Comparison of ENCODE assay signal across 9 cellular contexts in genomic region chr5:14204011-14204670, GRCh38.
DNase-seq lines count a peak whose midpoint lies in the region; ATAC-seq, FAIRE-seq and TF ChIP-seq lines count a peak whose summit lies in the region.
"Had no signal": no experiment of that assay in that cellular context is flagged by ENCODE, and none has a peak within 500 bp of the region (broad histone marks: within the 10 kb centered on the region; RNA-seq: fewer than 3 reads in every experiment).

No MANE protein-coding gene starts in this region.

- DNase-seq in astrocyte (ENCODE audit: low read depth), result no peak
- DNase-seq in HepG2 (ENCODE audit: low spot score), result no peak
- no peak for DNase-seq in spleen
- DNase-seq in GOT3 (lab: John Stamatoyannopoulos, UW), result no peak
- no peak for DNase-seq in stimulated activated CD4-positive, alpha-beta T cell treated with anti-CD3 and anti-CD28 coated beads, Interleukin-12 subunit alpha, Interleukin-12 subunit beta, amount 100 ng/mL, for 4 hours
- DNase-seq in frontal cortex (ENCODE audit: low spot score in 2 of 2), result no peak
- DNase-seq in mucosa of gallbladder (ENCODE audit: low spot score), result no peak
- DNase-seq: activated CD4-positive, alpha-beta T cell treated with anti-CD3 and anti-CD28 coated beads, Interleukin-2, amount 10 ng/mL, durations not matched to agents 24 days and 14 days had no signal

- CTCF ChIA-PET in HepG2 (lab: Yijun Ruan, JAX; ENCODE audit: low intra/inter-chr PET ratio, low total read pairs), result no interaction called here

- H3K4me2 ChIP-seq in Loucy (ENCODE audit: low read depth, low read length, poor library complexity, severe bottlenecking) (peak overlapping the region; percentile 53), astrocyte (ENCODE audit: low read length) (peak overlapping the region; percentile 73), HepG2 (ENCODE audit: low read depth, low read length) (peak overlapping the region; percentile 75; the same call in 1 of the 2 replicates)

- H3K9ac ChIP-seq in Loucy (ENCODE audit: low read depth, low read length, poor library complexity, severe bottlenecking), result peak overlapping the region; percentile 51
- peak overlapping the region; percentile 68 for H3K9ac ChIP-seq in astrocyte (ENCODE audit: low read length)
- no peak overlapping the region for H3K9ac ChIP-seq in HepG2 (ENCODE audit: insufficient read depth, low read depth, low read length)

- TF ChIP-seq RAD21 in HepG2 (CRISPR knock-in tag; IDR thresholded peaks at IDR 0.05), result no peak

- H4K20me1 ChIP-seq in Loucy (ENCODE audit: insufficient read depth, low read length, poor library complexity, severe bottlenecking), result peaks cover 31% of the 10 kb centered on the region
- H4K20me1 ChIP-seq in astrocyte (ENCODE audit: insufficient read depth, low read length), result peaks cover 36% of the 10 kb centered on the region
- no peaks in the 10 kb centered on the region for H4K20me1 ChIP-seq in HepG2 (ENCODE audit: insufficient read depth, low read length)

- peaks cover 91% of the 10 kb centered on the region; the same call in 1 of the 2 replicates for H3K79me2 ChIP-seq in Loucy (ENCODE audit: insufficient read depth, low read length)
- peaks cover 98% of the 10 kb centered on the region for H3K79me2 ChIP-seq in astrocyte (ENCODE audit: insufficient read depth, low read length)
- peaks cover 86% of the 10 kb centered on the region for H3K79me2 ChIP-seq in HepG2 (ENCODE audit: insufficient read depth, low read length)

- peak overlapping the region; percentile 82 for H3K27ac Mint-ChIP-seq in astrocyte (ENCODE audit: unreplicated experiment)
- H3K27ac Mint-ChIP-seq: activated CD4-positive, alpha-beta T cell treated with anti-CD3 and anti-CD28 coated beads, Interleukin-2, amount 10 ng/mL, durations not matched to agents 24 days and 14 days had no signal

- POLR2A ChIA-PET in HepG2 (lab: Yijun Ruan, JAX), result no interaction called here

- no peaks in the 10 kb centered on the region for H3K9me3 ChIP-seq in Loucy (ENCODE audit: insufficient read depth, low read depth, low read length)
- H3K9me3 ChIP-seq in astrocyte (ENCODE audit: insufficient read depth, low read depth, low read length), result no peaks in the 10 kb centered on the region
- H3K9me3 ChIP-seq in HepG2 (ENCODE audit: low read length), result no peaks in the 10 kb centered on the region
- H3K9me3 ChIP-seq in spleen, result no peaks in the 10 kb centered on the region

- TF ChIP-seq CTCF in Loucy (conservative IDR thresholded peaks at IDR 0.05; ENCODE audit: low read length), result no peak
- no peak for TF ChIP-seq CTCF in astrocyte (IDR thresholded peaks at IDR 0.05; ENCODE audit: insufficient read depth, low read depth, low read length)
- no peak for TF ChIP-seq CTCF in HepG2 (CRISPR knock-in tag; IDR thresholded peaks at IDR 0.05)
- no peak for TF ChIP-seq CTCF in spleen (IDR thresholded peaks at IDR 0.05 in 8 of 11, conservative IDR thresholded peaks at IDR 0.05 in 3 of 11)

- TF ChIP-seq POLR2A in HepG2 (IDR thresholded peaks at IDR 0.05; ENCODE audit: insufficient read depth in 1 of 2, low read depth in 2 of 2, low read length in 2 of 2), result no peak
- TF ChIP-seq POLR2A in spleen (IDR thresholded peaks at IDR 0.05), result no peak

- intact Hi-C loops in HepG2 (cut with micrococcal nuclease; ENCODE audit: unreplicated experiment), result no loop called here
- intact Hi-C loops in spleen (cut with DNase I; ENCODE audit: low total_unique reads), result no loop called here

- in situ Hi-C loops in HepG2 (cut with HindIII; ENCODE audit: extremely low pct_ligation_motif_present, low pct_unique_long_range_greater_than_20kb), result no loop called here

- H3F3A ChIP-seq in Loucy (ENCODE audit: low read depth), result no peaks in the 10 kb centered on the region

- no peak for ATAC-seq in HepG2

- TF ChIP-seq EP300 in HepG2 (IDR thresholded peaks at IDR 0.05; ENCODE audit: low read depth in 2 of 2, low read length in 2 of 2) (no peak), HepG2 (CRISPR knock-in tag; IDR thresholded peaks at IDR 0.05; ENCODE audit: borderline replicate concordance) (no peak)

- H3K4me1 ChIP-seq in Loucy (ENCODE audit: insufficient read depth, low read length, poor library complexity, severe bottlenecking) (peaks cover 47% of the 10 kb centered on the region), astrocyte (ENCODE audit: insufficient read depth, low read length) (peaks cover 89% of the 10 kb centered on the region), HepG2 (ENCODE audit: insufficient read depth, low read length) (peaks cover 74% of the 10 kb centered on the region), spleen (peaks cover 29 to 95% (median 72%) of the 10 kb centered on the region in 6 donors)

- H3K4me3 ChIP-seq in Loucy (ENCODE audit: low read length, poor library complexity, severe bottlenecking) (no peak overlapping the region), astrocyte (ENCODE audit: insufficient read depth, low read depth, low read length) (peak overlapping the region; percentile 2), HepG2 (replicated peaks in 1 of 3; ENCODE audit: insufficient read depth in 1 of 3, low read depth in 2 of 3, low read length in 3 of 3) (no peak overlapping the region), spleen (no peak overlapping the region)

- WGBS in HepG2 (ENCODE audit: low lambda C conversion rate), result 73% methylated on average over 6 of the region's 6 CpGs
- WGBS in spleen, 5 donors, result 58 to 70% (median 63%) methylated on average over 6 of the region's 6 CpGs

- no peaks in the 10 kb centered on the region for H3K27me3 Mint-ChIP-seq in astrocyte (ENCODE audit: low read depth, unreplicated experiment)

- H3K36me3 ChIP-seq in Loucy (ENCODE audit: insufficient read depth, low read length) (no peaks in the 10 kb centered on the region), astrocyte (ENCODE audit: insufficient read depth, low read length) (peaks cover 4% of the 10 kb centered on the region), HepG2 (replicated peaks in 1 of 2; ENCODE audit: control insufficient read depth in 1 of 2, insufficient read depth in 2 of 2, low read length in 2 of 2) (no peaks in the 10 kb centered on the region), spleen (no peaks in the 10 kb centered on the region)

- no peaks in the 10 kb centered on the region for H3K9me2 ChIP-seq in Loucy (replicated peaks; ENCODE audit: low read depth, low read length)

- H2AFZ ChIP-seq in Loucy (ENCODE audit: low read length), result no peak overlapping the region
- no peak overlapping the region for H2AFZ ChIP-seq in astrocyte (ENCODE audit: low read depth, low read length)
- H2AFZ ChIP-seq in HepG2 (ENCODE audit: low read length), result no peak overlapping the region

- peaks cover 2% of the 10 kb centered on the region for H3K36me3 Mint-ChIP-seq in astrocyte (ENCODE audit: low read depth, unreplicated experiment)

- H3K27ac ChIP-seq in astrocyte (ENCODE audit: low read depth, low read length) (peak overlapping the region; percentile 90), HepG2 (ENCODE audit: extremely low read length, insufficient read depth, low read length) (no peak overlapping the region), spleen (peak overlapping the region in 7 of 8 donors; percentile 45 to 83 (median 78))

- BruUV-seq in HepG2 (replicated peaks; lab: Mats Ljungman, UMichigan), result no TSS peak

- FAIRE-seq in astrocyte (lab: Jason Lieb, UNC) (no peak), HepG2 (lab: Jason Lieb, UNC) (no peak), frontal cortex (lab: Jason Lieb, UNC) (no peak)

- no peaks in the 10 kb centered on the region for H3K9me3 Mint-ChIP-seq in astrocyte (ENCODE audit: unreplicated experiment)
- H3K9me3 Mint-ChIP-seq: activated CD4-positive, alpha-beta T cell treated with anti-CD3 and anti-CD28 coated beads, Interleukin-2, amount 10 ng/mL, durations not matched to agents 24 days and 14 days had no signal

- peaks cover 83% of the 10 kb centered on the region for H3K4me1 Mint-ChIP-seq in astrocyte (ENCODE audit: low read depth, unreplicated experiment)

- peak overlapping the region; percentile 45 for H3K4me3 Mint-ChIP-seq in astrocyte (ENCODE audit: unreplicated experiment)
- H3K4me3 Mint-ChIP-seq: activated CD4-positive, alpha-beta T cell treated with anti-CD3 and anti-CD28 coated beads, Interleukin-2, amount 10 ng/mL, durations not matched to agents 24 days and 14 days had no signal

- no peaks in the 10 kb centered on the region for H3K27me3 ChIP-seq in Loucy (ENCODE audit: insufficient read depth, low read length, poor library complexity, severe bottlenecking)
- no peaks in the 10 kb centered on the region for H3K27me3 ChIP-seq in astrocyte (ENCODE audit: insufficient read depth, low read length)
- no peaks in the 10 kb centered on the region for H3K27me3 ChIP-seq in HepG2 (ENCODE audit: control insufficient read depth in 1 of 2, insufficient read depth in 2 of 2, low read length in 2 of 2)
- H3K27me3 ChIP-seq in spleen (replicated peaks in 1 of 7), result no peaks in the 10 kb centered on the region

TF ChIP-seq in HepG2, 621 proteins besides CTCF, POLR2A, EP300 and RAD21:
- TF ChIP-seq ZSCAN21 (CRISPR knock-in tag; IDR thresholded peaks at IDR 0.05; ENCODE audit: borderline replicate concordance) (no peak), ZNF460 (CRISPR knock-in tag; IDR thresholded peaks at IDR 0.05; ENCODE audit: borderline replicate concordance) (no peak), RELA (CRISPR knock-in tag; IDR thresholded peaks at IDR 0.05) (no peak), ZNF282 (IDR thresholded peaks at IDR 0.05; ENCODE audit: partially characterized antibody) (no peak)
